Comparison of ENCODE assay signal across 9 cellular contexts in genomic region chr1:39892611-39893595, GRCh38. TPM values are rescaled to one million over a fixed set of nuclear protein-coding genes. Genes with fewer than 3 reads are reported as not detected.
DNase-seq lines count a peak whose midpoint lies in the region; ATAC-seq and TF ChIP-seq lines count a peak whose summit lies in the region.
"Had no signal": no experiment of that assay in that cellular context is flagged by ENCODE, and none has a peak within 500 bp of the region (broad histone marks: within the 10 kb centered on the region; RNA-seq: fewer than 3 reads in every experiment).

No MANE protein-coding gene starts in this region.

- H3K27me3 Mint-ChIP-seq in stimulated activated naive B cell treated with anti-CD40 and anti-IgM and Interleukin-4, amounts not matched to agents 10 μg/mL and 1 μg/mL and 100 μg/mL, for 72 hours: peaks cover 31 to 43% of the 10 kb centered on the region in 2 donors
- peaks cover 21 to 44% of the 10 kb centered on the region in 2 donors for H3K27me3 Mint-ChIP-seq in natural killer cell (ENCODE audit: low read depth in 2 of 2)

- H3K9me3 Mint-ChIP-seq in stimulated activated naive B cell treated with anti-CD40 and anti-IgM and Interleukin-4, amounts not matched to agents 10 μg/mL and 1 μg/mL and 100 μg/mL, for 72 hours: no peaks in the 10 kb centered on the region
- H3K9me3 Mint-ChIP-seq in natural killer cell: no peaks in the 10 kb centered on the region

- H3K36me3 ChIP-seq in left ventricle myocardium inferior: no peaks in the 10 kb centered on the region
- H3K36me3 ChIP-seq in Panc1 (ENCODE audit: control insufficient read depth, insufficient read depth, low read length): no peaks in the 10 kb centered on the region
- H3K36me3 ChIP-seq: BLaER1 had no signal

- ATAC-seq in Right ventricle myocardium superior (ENCODE audit: poor library complexity) (peak; percentile 56), Panc1 (peak; percentile 46; the same call in 1 of the 2 replicates), natural killer cell (no peak)
- ATAC-seq in stimulated activated naive B cell treated with anti-CD40 and anti-IgM and Interleukin-4, amounts not matched to agents 10 μg/mL and 1 μg/mL and 100 μg/mL, for 72 hours (replicated peaks): peak; percentile 72 to 78

- H3K4me1 ChIP-seq in left ventricle myocardium inferior: peaks cover 15% of the 10 kb centered on the region
- peaks cover 15% of the 10 kb centered on the region for H3K4me1 ChIP-seq in Panc1 (ENCODE audit: control insufficient read depth, insufficient read depth, low read length)
- H3K4me1 ChIP-seq: BLaER1 had no signal

- CTCF ChIA-PET in Panc1 (lab: Charles Lee): no interaction called here

- in situ Hi-C loops in Panc1 (cut with HindIII; ENCODE audit: low pct_unique_long_range_greater_than_20kb, low sequenced_read_pairs): no loop called here

- H3K27me3 ChIP-seq in left ventricle myocardium inferior (ENCODE audit: low read depth) (peaks cover 43% of the 10 kb centered on the region), Panc1 (ENCODE audit: control insufficient read depth, insufficient read depth, low read length) (peaks cover 6% of the 10 kb centered on the region; the same call in 1 of the 2 replicates)

- H3K27ac ChIP-seq in left ventricle myocardium inferior (replicated peaks) (no peak overlapping the region), Panc1 (ENCODE audit: low read length) (peak overlapping the region; percentile 26; the same call in 1 of the 2 replicates)
- H3K27ac ChIP-seq: BLaER1 had no signal

- TF ChIP-seq CTCF in left ventricle myocardium inferior (IDR thresholded peaks at IDR 0.05; ENCODE audit: borderline replicate concordance): no peak
- no peak for TF ChIP-seq CTCF in Panc1 (IDR thresholded peaks at IDR 0.05)
- TF ChIP-seq CTCF in fibroblast of villous mesenchyme (IDR thresholded peaks at IDR 0.05; ENCODE audit: insufficient read depth, low read depth, low read length): no peak
- TF ChIP-seq CTCF in natural killer cell (IDR thresholded peaks at IDR 0.05): no peak

- H3K4me3 ChIP-seq in left ventricle myocardium inferior (no peak overlapping the region), Panc1 (ENCODE audit: low read depth in 2 of 2, low read length in 2 of 2) (no peak overlapping the region), fibroblast of villous mesenchyme (ENCODE audit: low read depth, low read length) (no peak overlapping the region)
- H3K4me3 ChIP-seq: BLaER1 had no signal

- no peak for DNase-seq in Right ventricle myocardium superior
- no peak for DNase-seq in left ventricle myocardium inferior
- no peak for DNase-seq in Panc1 (ENCODE audit: low read depth, low spot score)
- DNase-seq in fibroblast of villous mesenchyme (ENCODE audit: low read depth): peak; percentile 48
- DNase-seq in stimulated activated naive B cell treated with anti-CD40 and anti-IgM and Interleukin-4, amounts not matched to agents 10 μg/mL and 1 μg/mL and 100 μg/mL, for 72 hours: no peak
- DNase-seq in stimulated activated CD4-positive, alpha-beta T cell treated with anti-CD3 and anti-CD28 coated beads, Interleukin-2, amount 100 ng/mL, for 48 hours: no peak
- no peak for DNase-seq in NCI-H1092 treated with DMSO at 0.1 percent for 48 hours (lab: John Stamatoyannopoulos, UW)
- DNase-seq in natural killer cell: no peak

- no peaks in the 10 kb centered on the region for H3K36me3 Mint-ChIP-seq in stimulated activated naive B cell treated with anti-CD40 and anti-IgM and Interleukin-4, amounts not matched to agents 10 μg/mL and 1 μg/mL and 100 μg/mL, for 72 hours
- H3K36me3 Mint-ChIP-seq in natural killer cell: no peaks in the 10 kb centered on the region

- H3K27ac Mint-ChIP-seq in stimulated activated naive B cell treated with anti-CD40 and anti-IgM and Interleukin-4, amounts not matched to agents 10 μg/mL and 1 μg/mL and 100 μg/mL, for 72 hours: no peak overlapping the region
- no peak overlapping the region for H3K27ac Mint-ChIP-seq in natural killer cell

- H3K4me3 Mint-ChIP-seq in stimulated activated naive B cell treated with anti-CD40 and anti-IgM and Interleukin-4, amounts not matched to agents 10 μg/mL and 1 μg/mL and 100 μg/mL, for 72 hours: peak overlapping the region; percentile 47 to 56
- H3K4me3 Mint-ChIP-seq in natural killer cell: no peak overlapping the region

- intact Hi-C loops in Right ventricle myocardium superior (cut with DNase I) (no loop called here), left ventricle myocardium inferior (cut with micrococcal nuclease) (no loop called here), Panc1 (cut with micrococcal nuclease; ENCODE audit: unreplicated experiment) (no loop called here), natural killer cell (cut with micrococcal nuclease) (no loop called here)

- no peaks in the 10 kb centered on the region for H3K9me3 ChIP-seq in left ventricle myocardium inferior (replicated peaks)
- H3K9me3 ChIP-seq in Panc1 (ENCODE audit: control insufficient read depth, insufficient read depth, low read depth, low read length): no peaks in the 10 kb centered on the region
- H3K9me3 ChIP-seq: BLaER1 had no signal

- no TSS peak for BruUV-seq in Panc1 (replicated peaks; lab: Mats Ljungman, UMichigan)

- POLR2A ChIA-PET in Panc1 (lab: Charles Lee): no interaction called here

- H3K4me1 Mint-ChIP-seq in stimulated activated naive B cell treated with anti-CD40 and anti-IgM and Interleukin-4, amounts not matched to agents 10 μg/mL and 1 μg/mL and 100 μg/mL, for 72 hours: peaks cover 7 to 16% of the 10 kb centered on the region in 2 donors
- no peaks in the 10 kb centered on the region for H3K4me1 Mint-ChIP-seq in natural killer cell

RNA-seq across cellular contexts. Expression of gene MYCL, which starts 8.8 kb away (rescaled TPM):
- total RNA-seq in Right ventricle myocardium superior (1.2 TPM), left ventricle myocardium inferior (0.44 TPM), Panc1 (2021; ENCODE audit: unreplicated experiment) (2.0 TPM), fibroblast of villous mesenchyme (under 0.01 TPM in 1 of 2 replicates, not detected in the other), natural killer cell (1 to 10 TPM in 1 of 3 donors, under 1 TPM in 2; 0.70 to 1.9 (median 0.92) TPM)
- 1.1 TPM for polyA plus RNA-seq in Panc1 (2012; ENCODE audit: insufficient read length)

RNA-seq across cellular contexts. Expression of gene TRIT1, which starts 9.6 kb away (rescaled TPM):
- total RNA-seq in Right ventricle myocardium superior (17.1 TPM), left ventricle myocardium inferior (12.5 TPM), Panc1 (2021; ENCODE audit: unreplicated experiment) (22.7 TPM), fibroblast of villous mesenchyme (19.6 and 23.3 TPM in 2 replicates), natural killer cell (10 to 100 TPM in 1 of 3 donors, 1 to 10 TPM in 2; 8.8 to 14.6 (median 9.9) TPM)
- 18.1 TPM for polyA plus RNA-seq in Panc1 (2012; ENCODE audit: insufficient read length)

Comparison
In these comparisons a context has a peak if more than half of its experiments do, and no peak if none do; other contexts are left out.
1. ATAC-seq: peak in Right ventricle myocardium superior (single experiment), Panc1 (single experiment) and stimulated activated naive B cell treated with anti-CD40 and anti-IgM and Interleukin-4, amounts not matched to agents 10 μg/mL and 1 μg/mL and 100 μg/mL, for 72 hours (2 of 2); none in natural killer cell (0 of 3).